In the genomic region with DNA sequence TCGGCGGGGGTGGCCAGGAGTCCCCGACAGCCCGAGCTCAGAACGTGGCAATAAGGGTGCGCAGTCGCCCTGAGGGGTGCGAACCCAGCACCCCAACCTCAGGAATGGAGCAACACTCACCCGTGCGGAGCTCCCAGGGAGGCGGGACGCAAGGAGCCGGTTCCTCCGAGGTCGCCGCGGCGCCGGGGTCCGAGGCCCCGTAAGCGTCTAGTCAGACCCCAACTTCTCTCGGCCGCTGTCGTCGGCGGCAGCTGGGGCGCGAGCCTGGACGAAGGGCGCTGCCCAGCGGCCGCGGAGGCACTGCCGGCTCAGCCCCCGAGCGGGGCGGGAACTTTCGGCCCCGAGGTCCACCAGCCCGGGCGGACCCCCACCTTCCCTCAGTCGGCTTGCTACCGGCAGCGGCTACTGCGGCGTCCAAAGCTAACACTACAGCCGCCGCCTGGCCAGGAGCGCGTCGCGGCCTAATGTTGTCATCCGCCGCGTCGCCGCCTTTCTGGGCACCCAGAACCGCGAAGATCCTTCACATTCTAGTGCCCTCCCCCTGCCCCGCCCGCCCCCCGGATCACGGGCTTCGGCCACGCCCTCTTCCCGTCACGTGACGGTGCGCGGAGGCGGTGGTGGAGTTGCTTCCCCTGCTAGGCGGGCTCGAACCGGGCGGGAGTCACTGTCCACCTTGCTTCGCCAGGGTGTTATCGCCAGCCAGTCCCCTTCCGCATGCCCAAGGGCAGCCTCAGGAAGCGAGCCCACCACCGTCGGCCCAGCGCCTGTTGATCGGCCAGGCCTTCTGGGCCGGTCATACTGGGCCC, we compare ENCODE assay signal across 1 cellular context.
TF ChIP-seq lines count a peak whose summit lies in the region.

OSBPL8 (minus strand) TSS at position 495 of the 806 bp plus-strand sequence. CDS start 72,220 bp downstream, outside the sequence.

TF ChIP-seq in SK-N-SH, 30 proteins besides CTCF, POLR2A, EP300 and RAD21 (continued from another document):
- no peak for TF ChIP-seq ZBTB33 (IDR thresholded peaks at IDR 0.05; ENCODE audit: borderline replicate concordance, low read depth)
- TF ChIP-seq FOSL2 (IDR thresholded peaks at IDR 0.05; ENCODE audit: borderline replicate concordance, low read depth): no peak
- TF ChIP-seq CHD2 (IDR thresholded peaks at IDR 0.05; ENCODE audit: low read length, partially characterized antibody): no peak
- peak; percentile 92 for TF ChIP-seq POLR2AphosphoS5 (IDR thresholded peaks at IDR 0.05; ENCODE audit: low read depth, low read length)
- TF ChIP-seq PBX3 (IDR thresholded peaks at IDR 0.05): no peak
- TF ChIP-seq MXI1 (IDR thresholded peaks at IDR 0.05; ENCODE audit: low read depth, low read length): peak; percentile 65; the same call in 1 of the 2 replicates
- TF ChIP-seq GATA2 (CRISPR knock-in tag; IDR thresholded peaks at IDR 0.05): peak; percentile 56
- TF ChIP-seq, protein P1, sequence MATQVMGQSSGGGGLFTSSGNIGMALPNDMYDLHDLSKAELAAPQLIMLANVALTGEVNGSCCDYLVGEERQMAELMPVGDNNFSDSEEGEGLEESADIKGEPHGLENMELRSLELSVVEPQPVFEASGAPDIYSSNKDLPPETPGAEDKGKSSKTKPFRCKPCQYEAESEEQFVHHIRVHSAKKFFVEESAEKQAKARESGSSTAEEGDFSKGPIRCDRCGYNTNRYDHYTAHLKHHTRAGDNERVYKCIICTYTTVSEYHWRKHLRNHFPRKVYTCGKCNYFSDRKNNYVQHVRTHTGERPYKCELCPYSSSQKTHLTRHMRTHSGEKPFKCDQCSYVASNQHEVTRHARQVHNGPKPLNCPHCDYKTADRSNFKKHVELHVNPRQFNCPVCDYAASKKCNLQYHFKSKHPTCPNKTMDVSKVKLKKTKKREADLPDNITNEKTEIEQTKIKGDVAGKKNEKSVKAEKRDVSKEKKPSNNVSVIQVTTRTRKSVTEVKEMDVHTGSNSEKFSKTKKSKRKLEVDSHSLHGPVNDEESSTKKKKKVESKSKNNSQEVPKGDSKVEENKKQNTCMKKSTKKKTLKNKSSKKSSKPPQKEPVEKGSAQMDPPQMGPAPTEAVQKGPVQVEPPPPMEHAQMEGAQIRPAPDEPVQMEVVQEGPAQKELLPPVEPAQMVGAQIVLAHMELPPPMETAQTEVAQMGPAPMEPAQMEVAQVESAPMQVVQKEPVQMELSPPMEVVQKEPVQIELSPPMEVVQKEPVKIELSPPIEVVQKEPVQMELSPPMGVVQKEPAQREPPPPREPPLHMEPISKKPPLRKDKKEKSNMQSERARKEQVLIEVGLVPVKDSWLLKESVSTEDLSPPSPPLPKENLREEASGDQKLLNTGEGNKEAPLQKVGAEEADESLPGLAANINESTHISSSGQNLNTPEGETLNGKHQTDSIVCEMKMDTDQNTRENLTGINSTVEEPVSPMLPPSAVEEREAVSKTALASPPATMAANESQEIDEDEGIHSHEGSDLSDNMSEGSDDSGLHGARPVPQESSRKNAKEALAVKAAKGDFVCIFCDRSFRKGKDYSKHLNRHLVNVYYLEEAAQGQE (IDR thresholded peaks at IDR 0.05; ENCODE audit: low read depth, low read length): 0 out of 2 replicates have a peak, but pooled peaks have one; percentile 35
- TF ChIP-seq, protein P2, sequence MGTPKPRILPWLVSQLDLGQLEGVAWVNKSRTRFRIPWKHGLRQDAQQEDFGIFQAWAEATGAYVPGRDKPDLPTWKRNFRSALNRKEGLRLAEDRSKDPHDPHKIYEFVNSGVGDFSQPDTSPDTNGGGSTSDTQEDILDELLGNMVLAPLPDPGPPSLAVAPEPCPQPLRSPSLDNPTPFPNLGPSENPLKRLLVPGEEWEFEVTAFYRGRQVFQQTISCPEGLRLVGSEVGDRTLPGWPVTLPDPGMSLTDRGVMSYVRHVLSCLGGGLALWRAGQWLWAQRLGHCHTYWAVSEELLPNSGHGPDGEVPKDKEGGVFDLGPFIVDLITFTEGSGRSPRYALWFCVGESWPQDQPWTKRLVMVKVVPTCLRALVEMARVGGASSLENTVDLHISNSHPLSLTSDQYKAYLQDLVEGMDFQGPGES (IDR thresholded peaks at IDR 0.05; ENCODE audit: low read depth, low read length): no peak
- TF ChIP-seq RFX5 (IDR thresholded peaks at IDR 0.05; ENCODE audit: low read length): no peak
- peak; percentile 42; the same call in 1 of the 2 replicates for TF ChIP-seq NRF1 (IDR thresholded peaks at IDR 0.05; ENCODE audit: low read depth, low read length)
- no peak for TF ChIP-seq MEF2A (IDR thresholded peaks at IDR 0.05; ENCODE audit: borderline replicate concordance, low read depth)
- TF ChIP-seq USF1 (IDR thresholded peaks at IDR 0.05; ENCODE audit: borderline replicate concordance, low read depth): peak; percentile 98
- no peak for TF ChIP-seq JUND (IDR thresholded peaks at IDR 0.05)
- peak; percentile 46 for TF ChIP-seq GABPA (IDR thresholded peaks at IDR 0.05; ENCODE audit: low read depth)
- no peak for TF ChIP-seq FOXM1 (IDR thresholded peaks at IDR 0.05; ENCODE audit: low read depth)
- TF ChIP-seq FOXJ3 (CRISPR knock-in tag; IDR thresholded peaks at IDR 0.05): 0 out of 2 replicates have a peak, but pooled peaks have one; percentile 18
- TF ChIP-seq RCOR1 (IDR thresholded peaks at IDR 0.05; ENCODE audit: low read length): peak; percentile 56; the same call in 1 of the 2 replicates
- 0 out of 2 replicates have a peak, but pooled peaks have one; percentile 18 for TF ChIP-seq TEAD4 (IDR thresholded peaks at IDR 0.05; ENCODE audit: borderline replicate concordance, insufficient read depth)
- no peak; the same call in 1 of the 2 replicates for TF ChIP-seq TCF12 (IDR thresholded peaks at IDR 0.05)
- TF ChIP-seq NFIC (IDR thresholded peaks at IDR 0.05; ENCODE audit: borderline replicate concordance): no peak
- no peak; the same call in 1 of the 2 replicates for TF ChIP-seq SIN3A (IDR thresholded peaks at IDR 0.05; ENCODE audit: borderline replicate concordance, low read depth, low read length)
TF ChIP-seq in SK-N-SH: peak in this region for 15.
